1 cellular context compared by ENCODE assay signal in genomic region chr15:29054171-29055045, GRCh38.
TF ChIP-seq lines count a peak whose summit lies in the region.

No MANE protein-coding gene starts in this region.

TF ChIP-seq in H1, 55 proteins besides CTCF, POLR2A, EP300 and RAD21 (continued from another document):
- TF ChIP-seq JUND (IDR thresholded peaks at IDR 0.05; ENCODE audit: low read length) (no peak), MAFK (IDR thresholded peaks at IDR 0.05; ENCODE audit: low read depth, low read length) (no peak), BCL11A (IDR thresholded peaks at IDR 0.05; ENCODE audit: low read depth in 2 of 2, low read length in 2 of 2) (no peak), TAF7 (optimal IDR thresholded peaks at IDR 0.05; ENCODE audit: borderline replicate concordance, low read depth, low read length) (no peak), YY1 (IDR thresholded peaks at IDR 0.05; ENCODE audit: low read depth, low read length) (no peak), TBP (IDR thresholded peaks at IDR 0.05; ENCODE audit: low read depth, low read length) (no peak), CBX8 (IDR thresholded peaks at IDR 0.05; ENCODE audit: borderline replicate concordance, low read depth, low read length) (no peak), SUZ12 (IDR thresholded peaks at IDR 0.05; ENCODE audit: low read length) (no peak), EGR1 (IDR thresholded peaks at IDR 0.05; ENCODE audit: borderline replicate concordance, low read depth, low read length) (no peak), NANOG (IDR thresholded peaks at IDR 0.05; ENCODE audit: insufficient read depth, low read depth, low read length, poor library complexity, severe bottlenecking) (no peak), SP1 (IDR thresholded peaks at IDR 0.05; ENCODE audit: low read depth, low read length) (no peak), FOSL1 (IDR thresholded peaks at IDR 0.05; ENCODE audit: insufficient read depth, low read depth, low read length) (no peak), SRF (IDR thresholded peaks at IDR 0.05; ENCODE audit: low read depth, low read length) (no peak), KDM4A (IDR thresholded peaks at IDR 0.05; ENCODE audit: low read depth, low read length, severe bottlenecking) (no peak)
TF ChIP-seq in H1: peak in this region for 0.
